35 cellular contexts compared by ENCODE assay signal in the genomic region with DNA sequence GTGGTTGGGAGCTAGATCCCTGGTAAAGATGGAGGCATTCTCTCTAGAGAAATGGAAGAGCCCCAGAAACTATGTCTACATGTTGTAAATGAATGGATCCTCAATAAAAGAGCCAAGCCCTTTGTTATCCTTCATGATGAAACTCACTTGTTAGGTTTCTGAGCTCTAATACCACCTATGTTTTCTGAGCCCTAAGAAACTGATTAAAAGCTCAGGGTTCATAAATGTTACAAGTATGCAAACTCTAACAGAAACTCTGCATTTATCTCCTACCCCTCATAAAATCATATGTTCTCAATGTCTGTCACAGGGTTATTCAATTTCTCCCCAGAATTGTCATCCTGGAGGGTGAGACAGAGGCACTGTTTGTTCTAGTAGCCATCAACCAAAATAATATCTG. TPM values are rescaled to one million over a fixed set of nuclear protein-coding genes. Genes with fewer than 3 reads are reported as not detected.
"Had no signal": no experiment of that assay in that cellular context is flagged by ENCODE, and none has a peak within 500 bp of the region (broad histone marks: within the 10 kb centered on the region; RNA-seq: fewer than 3 reads in every experiment).

No MANE protein-coding gene starts in this region.

- H3K4me1 ChIP-seq: adrenal gland, breast epithelium had no signal

- H3K9me3 ChIP-seq: adrenal gland, body of pancreas, breast epithelium had no signal

- H3K27ac ChIP-seq: adrenal gland, body of pancreas, brain microvascular endothelial cell, breast epithelium, VCaP had no signal

- H3K27me3 ChIP-seq: adrenal gland, body of pancreas, brain microvascular endothelial cell, breast epithelium had no signal

- ATAC-seq: activated CD8-positive, alpha-beta T cell treated with anti-CD3 and anti-CD28 coated beads for 36 hours; activated naive CD4-positive, alpha-beta T cell treated with anti-CD3 and anti-CD28 coated beads, Interleukin-2, amount 50 U/mL, for 72 hours; activated T-cell treated with anti-CD3 and anti-CD28 coated beads, Interleukin-2, amount 50 U/mL, for 4 hours; activated T-cell treated with anti-CD3 and anti-CD28 coated beads, Interleukin-2, amount 50 U/mL, for 72 hours; activated T-helper 17 cell treated with anti-CD3 and anti-CD28 coated beads, Interleukin-2, amount 50 U/mL, for 72 hours; body of pancreas had no signal

- H3K4me3 ChIP-seq: adrenal gland, body of pancreas, breast epithelium had no signal

- DNase-seq: activated B cell treated with CpG ODN at 0.5 μM for 24 hours; activated CD4-positive, alpha-beta memory T cell treated with anti-CD3 and anti-CD28 coated beads for 36 hours; activated CD4-positive, alpha-beta T cell treated with anti-CD3 and anti-CD28 coated beads for 4 hours; activated CD4-positive, alpha-beta T cell treated with anti-CD3 and anti-CD28 coated beads, Interleukin-2, amount 10 ng/mL, durations not matched to agents 24 days and 14 days; activated CD4-positive, alpha-beta T cell treated with anti-CD3 and anti-CD28 coated beads, Interleukin-2, amount 50 U/mL, for 1 hour; activated CD4-positive, alpha-beta T cell treated with anti-CD3 and anti-CD28 coated beads, Interleukin-2, amount 50 U/mL, for 4 hours; activated CD4-positive, CD25-positive, alpha-beta regulatory T cell treated with anti-CD3 and anti-CD28 coated beads, Interleukin-2, amount 50 U/mL, for 72 hours; activated CD8-positive, alpha-beta memory T cell treated with anti-CD3 and anti-CD28 coated beads, Interleukin-2, amount 50 U/mL, for 4 hours; activated CD8-positive, alpha-beta T cell treated with anti-CD3 and anti-CD28 coated beads for 36 hours; activated effector memory CD4-positive, alpha-beta T cell treated with anti-CD3 and anti-CD28 coated beads, Interleukin-2, amount 50 U/mL, for 16 hours; activated gamma-delta T cell treated with Interleukin-2 at 50 U/mL for 16 hours; activated naive CD4-positive, alpha-beta T cell; activated naive CD4-positive, alpha-beta T cell treated with anti-CD3 and anti-CD28 coated beads for 36 hours; activated naive CD4-positive, alpha-beta T cell treated with anti-CD3 and anti-CD28 coated beads, Interleukin-2, amount 50 U/mL, for 16 hours; activated naive CD8-positive, alpha-beta T cell treated with anti-CD3 and anti-CD28 coated beads for 36 hours; activated T-cell treated with anti-CD3 and anti-CD28 coated beads for 4 hours; activated T-cell treated with anti-CD3 and anti-CD28 coated beads, Interleukin-2, amount 50 U/mL, for 1 hour; activated T-cell treated with anti-CD3 and anti-CD28 coated beads, Interleukin-2, amount 50 U/mL, for 4 hours; activated T-cell treated with anti-CD3 and anti-CD28 coated beads, Interleukin-2, amount 50 U/mL, for 72 hours; adrenal gland; amniotic stem cell; aorta; body of pancreas; brain microvascular endothelial cell; central memory CD4-positive, alpha-beta T cell; T-helper 1 cell; T-helper 2 cell; T-helper 9 cell had no signal

- H3K36me3 ChIP-seq: adrenal gland, brain microvascular endothelial cell, breast epithelium had no signal

- FAIRE-seq: astrocyte had no signal

RNA-seq across cellular contexts. Expression of gene HNMT, which starts 18.0 kb away (rescaled TPM):
- total RNA-seq: activated B cell treated with CpG ODN at 0.5 μM for 24 hours; activated CD4-positive, alpha-beta memory T cell treated with anti-CD3 and anti-CD28 coated beads for 36 hours; activated CD4-positive, alpha-beta T cell treated with anti-CD3 and anti-CD28 coated beads, Interleukin-2, amount 10 ng/mL, durations not matched to agents 24 days and 14 days; activated CD8-positive, alpha-beta memory T cell treated with anti-CD3 and anti-CD28 coated beads for 36 hours; activated CD8-positive, alpha-beta T cell treated with anti-CD3 and anti-CD28 coated beads for 36 hours; activated naive CD4-positive, alpha-beta T cell treated with anti-CD3 and anti-CD28 coated beads for 36 hours; activated naive CD4-positive, alpha-beta T cell treated with anti-CD3 and anti-CD28 coated beads, Interleukin-2, amount 50 U/mL, for 72 hours; activated naive CD8-positive, alpha-beta T cell treated with anti-CD3 and anti-CD28 coated beads for 36 hours; activated T-cell treated with anti-CD3 and anti-CD28 coated beads, Interleukin-2, amount 50 U/mL, for 4 hours; activated T-cell treated with anti-CD3 and anti-CD28 coated beads, Interleukin-2, amount 50 U/mL, for 72 hours; activated T-helper 1 cell treated with anti-CD3 and anti-CD28 coated beads, Interleukin-12 subunit alpha, Interleukin-12 subunit beta, Interleukin-2, Interleukin-4 antibody, amounts not matched to agents 30 ng/mL and 10 ng/mL and 1 ng/mL, durations not matched to agents 14 hours and 24 hours and 36 hours; activated T-helper 17 cell treated with anti-CD3 and anti-CD28 coated beads, Interleukin-2, amount 50 U/mL, for 72 hours had no signal
